ENCODE assay signal across 2 cellular contexts in genomic region chr3:170780471-170780870, GRCh38.
TF ChIP-seq lines count a peak whose summit lies in the region.

No MANE protein-coding gene starts in this region.

TF ChIP-seq in liver, 16 proteins besides CTCF, POLR2A, EP300 and RAD21 (continued from another document):
- TF ChIP-seq TAF1 (conservative IDR thresholded peaks at IDR 0.05) = no peak
- no peak for TF ChIP-seq FOXA1 (IDR thresholded peaks at IDR 0.05)

TF ChIP-seq in HepG2, 621 proteins besides CTCF, POLR2A, EP300 and RAD21 (continued from another document):
- TF ChIP-seq THAP9 (CRISPR knock-in tag; IDR thresholded peaks at IDR 0.05; ENCODE audit: borderline replicate concordance) (no peak), SMARCC2 (IDR thresholded peaks at IDR 0.05) (no peak), ZBTB43 (CRISPR knock-in tag; conservative IDR thresholded peaks at IDR 0.05) (no peak), PPARG (CRISPR knock-in tag; conservative IDR thresholded peaks at IDR 0.05) (no peak), SNAPC2 (CRISPR knock-in tag; IDR thresholded peaks at IDR 0.05) (no peak), TOE1 (CRISPR knock-in tag; IDR thresholded peaks at IDR 0.05) (no peak), FOXP4 (CRISPR knock-in tag; IDR thresholded peaks at IDR 0.05) (no peak), ATF7 (IDR thresholded peaks at IDR 0.05) (no peak), ATF7 (CRISPR knock-in tag; IDR thresholded peaks at IDR 0.05) (no peak)
- TF ChIP-seq, protein P1, sequence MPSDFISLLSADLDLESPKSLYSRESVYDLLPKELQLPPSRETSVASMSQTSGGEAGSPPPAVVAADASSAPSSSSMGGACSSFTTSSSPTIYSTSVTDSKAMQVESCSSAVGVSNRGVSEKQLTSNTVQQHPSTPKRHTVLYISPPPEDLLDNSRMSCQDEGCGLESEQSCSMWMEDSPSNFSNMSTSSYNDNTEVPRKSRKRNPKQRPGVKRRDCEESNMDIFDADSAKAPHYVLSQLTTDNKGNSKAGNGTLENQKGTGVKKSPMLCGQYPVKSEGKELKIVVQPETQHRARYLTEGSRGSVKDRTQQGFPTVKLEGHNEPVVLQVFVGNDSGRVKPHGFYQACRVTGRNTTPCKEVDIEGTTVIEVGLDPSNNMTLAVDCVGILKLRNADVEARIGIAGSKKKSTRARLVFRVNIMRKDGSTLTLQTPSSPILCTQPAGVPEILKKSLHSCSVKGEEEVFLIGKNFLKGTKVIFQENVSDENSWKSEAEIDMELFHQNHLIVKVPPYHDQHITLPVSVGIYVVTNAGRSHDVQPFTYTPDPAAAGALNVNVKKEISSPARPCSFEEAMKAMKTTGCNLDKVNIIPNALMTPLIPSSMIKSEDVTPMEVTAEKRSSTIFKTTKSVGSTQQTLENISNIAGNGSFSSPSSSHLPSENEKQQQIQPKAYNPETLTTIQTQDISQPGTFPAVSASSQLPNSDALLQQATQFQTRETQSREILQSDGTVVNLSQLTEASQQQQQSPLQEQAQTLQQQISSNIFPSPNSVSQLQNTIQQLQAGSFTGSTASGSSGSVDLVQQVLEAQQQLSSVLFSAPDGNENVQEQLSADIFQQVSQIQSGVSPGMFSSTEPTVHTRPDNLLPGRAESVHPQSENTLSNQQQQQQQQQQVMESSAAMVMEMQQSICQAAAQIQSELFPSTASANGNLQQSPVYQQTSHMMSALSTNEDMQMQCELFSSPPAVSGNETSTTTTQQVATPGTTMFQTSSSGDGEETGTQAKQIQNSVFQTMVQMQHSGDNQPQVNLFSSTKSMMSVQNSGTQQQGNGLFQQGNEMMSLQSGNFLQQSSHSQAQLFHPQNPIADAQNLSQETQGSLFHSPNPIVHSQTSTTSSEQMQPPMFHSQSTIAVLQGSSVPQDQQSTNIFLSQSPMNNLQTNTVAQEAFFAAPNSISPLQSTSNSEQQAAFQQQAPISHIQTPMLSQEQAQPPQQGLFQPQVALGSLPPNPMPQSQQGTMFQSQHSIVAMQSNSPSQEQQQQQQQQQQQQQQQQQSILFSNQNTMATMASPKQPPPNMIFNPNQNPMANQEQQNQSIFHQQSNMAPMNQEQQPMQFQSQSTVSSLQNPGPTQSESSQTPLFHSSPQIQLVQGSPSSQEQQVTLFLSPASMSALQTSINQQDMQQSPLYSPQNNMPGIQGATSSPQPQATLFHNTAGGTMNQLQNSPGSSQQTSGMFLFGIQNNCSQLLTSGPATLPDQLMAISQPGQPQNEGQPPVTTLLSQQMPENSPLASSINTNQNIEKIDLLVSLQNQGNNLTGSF (CRISPR knock-in tag; IDR thresholded peaks at IDR 0.05) = no peak
TF ChIP-seq in HepG2: peak in this region for 0.
